Comparison of ENCODE assay signal across 28 cellular contexts in genomic region chr4:84338367-84338766, GRCh38.
"Had no signal": no experiment of that assay in that cellular context is flagged by ENCODE, and none has a peak within 500 bp of the region (broad histone marks: within the 10 kb centered on the region; RNA-seq: fewer than 3 reads in every experiment).

No MANE protein-coding gene starts in this region.

- H3K36me3 ChIP-seq: left lung, lower lobe of right lung, neural progenitor cell, ovary, right atrium auricular region, right lobe of liver, stomach, thyroid gland, transverse colon, uterus had no signal

- H3K27me3 ChIP-seq: left lung, neural progenitor cell, ovary, right atrium auricular region, right lobe of liver, stomach, testis, thyroid gland, transverse colon, uterus had no signal

- H3K36me3 Mint-ChIP-seq: neural progenitor cell; stimulated activated memory B cell treated with anti-CD40 and anti-IgM and Interleukin-4, amounts not matched to agents 10 μg/mL and 1 μg/mL and 100 μg/mL, for 72 hours had no signal

- H3K27me3 Mint-ChIP-seq: progenitor cell of endocrine pancreas had no signal

- ATAC-seq: left colon; left lung; lower lobe of right lung; natural killer cell; right lobe of liver; stimulated activated memory B cell treated with anti-CD40 and anti-IgM and Interleukin-4, amounts not matched to agents 10 μg/mL and 1 μg/mL and 100 μg/mL, for 72 hours had no signal

- H3K9me3 ChIP-seq: ovary, right lobe of liver, testis, thyroid gland, uterus had no signal

- H3K4me1 Mint-ChIP-seq: mesothelial cell of epicardium; naive B cell; natural killer cell; nephron progenitor cell; neural progenitor cell; stimulated activated memory B cell treated with anti-CD40 and anti-IgM and Interleukin-4, amounts not matched to agents 10 μg/mL and 1 μg/mL and 100 μg/mL, for 72 hours had no signal

- H3K27ac ChIP-seq: left lung, lower lobe of right lung, neural progenitor cell, ovary, right atrium auricular region, right lobe of liver, stomach, testis, thyroid gland, transverse colon, uterus had no signal

- H2AFZ ChIP-seq: neural progenitor cell had no signal

- H3K4me1 ChIP-seq: left lung, lower lobe of right lung, neural progenitor cell, right atrium auricular region, right lobe of liver, stomach, testis, thyroid gland, transverse colon, uterus had no signal

- FAIRE-seq: keratinocyte had no signal

- H3K4me3 Mint-ChIP-seq: mesothelial cell of epicardium; naive B cell; natural killer cell; nephron progenitor cell; neural progenitor cell; stimulated activated memory B cell treated with anti-CD40 and anti-IgM and Interleukin-4, amounts not matched to agents 10 μg/mL and 1 μg/mL and 100 μg/mL, for 72 hours had no signal

- H3K4me2 ChIP-seq: neural progenitor cell, smooth muscle cell had no signal

- H3K9ac ChIP-seq: neural progenitor cell had no signal

- H3K27ac Mint-ChIP-seq: mesothelial cell of epicardium; naive B cell; natural killer cell; nephron progenitor cell; neural progenitor cell; stimulated activated memory B cell treated with anti-CD40 and anti-IgM and Interleukin-4, amounts not matched to agents 10 μg/mL and 1 μg/mL and 100 μg/mL, for 72 hours had no signal

- H3K4me3 ChIP-seq: left lung, lower lobe of right lung, neural progenitor cell, ovary, right atrium auricular region, right lobe of liver, smooth muscle cell, stomach, testis, thyroid gland, transverse colon, uterus had no signal

- DNase-seq: hippocampal formation; left colon; lower lobe of right lung; mammary epithelial cell; mesendoderm; naive B cell; natural killer cell; nephron progenitor cell; ovary; right lobe of liver; stimulated activated CD4-positive, alpha-beta T cell treated with anti-CD3 and anti-CD28 coated beads, Interleukin-1b, Interleukin-23, amount 100 ng/mL, for 48 hours; stimulated activated CD4-positive, alpha-beta T cell treated with anti-CD3 and anti-CD28 coated beads, Interleukin-2, amount 100 ng/mL, for 48 hours; stimulated activated CD4-positive, alpha-beta T cell treated with anti-CD3 and anti-CD28 coated beads, Interleukin-4, amount 100 ng/mL, for 4 hours; stimulated activated CD8-positive, alpha-beta memory T cell treated with anti-CD3 and anti-CD28 coated beads, Interleukin-4, amount 100 ng/mL, for 48 hours; stimulated activated naive CD4-positive, alpha-beta T cell treated with Interleukin-2 at 50 U/mL for 16 hours; stomach; testis; thyroid gland; transverse colon; uterus had no signal
